In the genomic region with DNA sequence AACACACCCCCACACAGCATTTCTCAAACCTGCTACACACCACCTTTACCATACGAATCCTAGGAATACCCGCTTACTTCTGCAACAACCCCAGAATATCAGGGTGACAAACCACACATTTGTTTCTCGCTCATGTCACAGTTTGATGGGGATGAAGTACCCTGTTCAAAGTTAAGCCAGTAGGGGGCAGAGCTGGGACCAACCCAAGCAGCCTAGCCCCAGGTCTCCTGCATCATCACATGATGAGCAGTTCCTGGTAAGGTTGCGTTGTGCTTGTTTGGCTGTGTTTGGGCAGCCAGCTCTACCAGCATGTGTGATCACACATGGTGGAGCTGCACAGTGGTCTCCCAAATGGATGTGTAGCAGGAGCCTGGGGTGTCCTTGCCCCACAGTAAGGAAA, we compare ENCODE assay signal across 10 cellular contexts.
DNase-seq lines count a peak whose midpoint lies in the region; ATAC-seq and TF ChIP-seq lines count a peak whose summit lies in the region.
"Had no signal": no experiment of that assay in that cellular context is flagged by ENCODE, and none has a peak within 500 bp of the region (broad histone marks: within the 10 kb centered on the region; RNA-seq: fewer than 3 reads in every experiment).

No MANE protein-coding gene starts in this region.

- H3K27me3 Mint-ChIP-seq in endothelial cell (ENCODE audit: unreplicated experiment) = peaks cover 8% of the 10 kb centered on the region
- peaks cover 14 to 34% of the 10 kb centered on the region in 2 donors for H3K27me3 Mint-ChIP-seq in natural killer cell treated with Interleukin-12 subunit alpha and Interleukin-12 subunit beta and Interleukin-15 and Interleukin-18, amount 100 ng/mL, for 72 hours

- no peak for TF ChIP-seq CTCF in endothelial cell (IDR thresholded peaks at IDR 0.05; ENCODE audit: unreplicated experiment)

- H3K9me3 Mint-ChIP-seq in endothelial cell (ENCODE audit: unreplicated experiment) = peaks cover 42% of the 10 kb centered on the region
- no peaks in the 10 kb centered on the region for H3K9me3 Mint-ChIP-seq in natural killer cell treated with Interleukin-12 subunit alpha and Interleukin-12 subunit beta and Interleukin-15 and Interleukin-18, amount 100 ng/mL, for 72 hours

- H3K27ac Mint-ChIP-seq in endothelial cell (ENCODE audit: unreplicated experiment) = no peak overlapping the region
- no peak overlapping the region for H3K27ac Mint-ChIP-seq in natural killer cell treated with Interleukin-12 subunit alpha and Interleukin-12 subunit beta and Interleukin-15 and Interleukin-18, amount 100 ng/mL, for 72 hours

- H3K4me3 Mint-ChIP-seq in endothelial cell (ENCODE audit: unreplicated experiment) = no peak overlapping the region
- H3K4me3 Mint-ChIP-seq in natural killer cell treated with Interleukin-12 subunit alpha and Interleukin-12 subunit beta and Interleukin-15 and Interleukin-18, amount 100 ng/mL, for 72 hours = no peak overlapping the region

- no peak for ATAC-seq in HG03432 (IDR thresholded peaks at IDR 0.05; ENCODE audit: unreplicated experiment)
- ATAC-seq in natural killer cell treated with Interleukin-12 subunit alpha and Interleukin-12 subunit beta and Interleukin-15 and Interleukin-18, amount 100 ng/mL, for 72 hours = no peak

- H3K4me1 Mint-ChIP-seq in endothelial cell (ENCODE audit: unreplicated experiment) = no peaks in the 10 kb centered on the region
- H3K4me1 Mint-ChIP-seq in natural killer cell treated with Interleukin-12 subunit alpha and Interleukin-12 subunit beta and Interleukin-15 and Interleukin-18, amount 100 ng/mL, for 72 hours (ENCODE audit: low read depth in 2 of 2) = peaks cover 7 to 8% of the 10 kb centered on the region in 2 donors

- peaks cover 17% of the 10 kb centered on the region for H3K36me3 Mint-ChIP-seq in endothelial cell (ENCODE audit: low read depth, unreplicated experiment)
- no peaks in the 10 kb centered on the region for H3K36me3 Mint-ChIP-seq in natural killer cell treated with Interleukin-12 subunit alpha and Interleukin-12 subunit beta and Interleukin-15 and Interleukin-18, amount 100 ng/mL, for 72 hours

- peak; percentile 39 for DNase-seq in NCI-H82 (lab: John Stamatoyannopoulos, UW)
- no peak for DNase-seq in NCI-H82 treated with DMSO at 0.1 percent for 48 hours (lab: John Stamatoyannopoulos, UW; ENCODE audit: unreplicated experiment)
- peak; percentile 10 for DNase-seq in M059J (ENCODE audit: low read depth)
- peak; percentile 58 for DNase-seq in ecto neural progenitor cell (ENCODE audit: low spot score)
- DNase-seq in stimulated activated CD4-positive, alpha-beta T cell treated with anti-CD3 and anti-CD28 coated beads, Interleukin-2, amount 100 ng/mL, for 48 hours = peak; percentile 7 to 24
- no peak for DNase-seq in endothelial cell (ENCODE audit: low spot score)
- no peak for DNase-seq in natural killer cell treated with Interleukin-12 subunit alpha and Interleukin-12 subunit beta and Interleukin-15 and Interleukin-18, amount 100 ng/mL, for 72 hours (ENCODE audit: low spot score)
- DNase-seq: NCI-H1694 treated with DMSO at 0.1 percent for 48 hours, uterus had no signal

Comparison
In these comparisons a context has a peak if more than half of its experiments do, and no peak if none do; other contexts are left out.
1. DNase-seq: peak in NCI-H82 (single experiment), M059J (single experiment), ecto neural progenitor cell (single experiment) and stimulated activated CD4-positive, alpha-beta T cell treated with anti-CD3 and anti-CD28 coated beads, Interleukin-2, amount 100 ng/mL, for 48 hours (2 of 2); none in NCI-H82 treated with DMSO at 0.1 percent for 48 hours (single experiment), endothelial cell (single experiment) and natural killer cell treated with Interleukin-12 subunit alpha and Interleukin-12 subunit beta and Interleukin-15 and Interleukin-18, amount 100 ng/mL, for 72 hours (single experiment).